8 cellular contexts compared by ENCODE assay signal in genomic region chr16:9047689-9048301, GRCh38. TPM values are rescaled to one million over a fixed set of nuclear protein-coding genes. Genes with fewer than 3 reads are reported as not detected.
DNase-seq lines count a peak whose midpoint lies in the region; ATAC-seq and TF ChIP-seq lines count a peak whose summit lies in the region.

No MANE protein-coding gene starts in this region.

- H3K27me3 ChIP-seq in BLaER1 treated with 17β-estradiol and CSF1 and Interleukin-3, amounts not matched to agents 10 nM and 100 nM: no peaks in the 10 kb centered on the region
- H3K27me3 ChIP-seq in skeletal muscle tissue (ENCODE audit: control insufficient read depth in 3 of 3, insufficient read depth in 3 of 3, low read length in 3 of 3): no peaks in the 10 kb centered on the region
- no peaks in the 10 kb centered on the region for H3K27me3 ChIP-seq in CD4-positive, alpha-beta T cell (ENCODE audit: control insufficient read depth, insufficient read depth, low read length)

- no peak for TF ChIP-seq CTCF in astrocyte of the spinal cord (IDR thresholded peaks at IDR 0.05; ENCODE audit: low read depth, low read length)
- TF ChIP-seq CTCF in CD4-positive, alpha-beta T cell (IDR thresholded peaks at IDR 0.05): no peak

- CTCF ChIA-PET in CD4-positive, alpha-beta T cell (lab: Charles Lee): no interaction called here

- no peaks in the 10 kb centered on the region for H3K4me1 Mint-ChIP-seq in CD4-positive, alpha-beta T cell (ENCODE audit: low read depth)

- H3K4me3 ChIP-seq in BLaER1 treated with 17β-estradiol and CSF1 and Interleukin-3, amounts not matched to agents 10 nM and 100 nM: no peak overlapping the region
- H3K4me3 ChIP-seq in astrocyte of the spinal cord (ENCODE audit: low read depth, low read length): no peak overlapping the region
- H3K4me3 ChIP-seq in skeletal muscle tissue (ENCODE audit: low read length in 3 of 3): peak overlapping the region in 1 of 3 donors; percentile 35

- H4K20me1 ChIP-seq in BLaER1 treated with 17β-estradiol and CSF1 and Interleukin-3, amounts not matched to agents 10 nM and 100 nM: no peaks in the 10 kb centered on the region; a peak in 1 of 22 replicates

- H3K27ac Mint-ChIP-seq in CD4-positive, alpha-beta T cell: no peak overlapping the region

- peak overlapping the region in 10 of 11 experiments; percentile 0 to 79 (median 56); a peak in 18 of 22 replicates for H3K27ac ChIP-seq in BLaER1 treated with 17β-estradiol and CSF1 and Interleukin-3, amounts not matched to agents 10 nM and 100 nM
- H3K27ac ChIP-seq in skeletal muscle tissue (ENCODE audit: low read depth, low read length): peak overlapping the region; percentile 91
- H3K27ac ChIP-seq in CD4-positive, alpha-beta T cell (ENCODE audit: low read depth, low read length): no peak overlapping the region

- intact Hi-C loops in CD4-positive, alpha-beta T cell (cut with DNase I, micrococcal nuclease): no loop called here

- H3K9me3 ChIP-seq in BLaER1 treated with 17β-estradiol and CSF1 and Interleukin-3, amounts not matched to agents 10 nM and 100 nM (replicated peaks in 1 of 11): peaks cover 4 to 11% (median 10%) of the 10 kb centered on the region in 11 experiments; a peak in 17 of 22 replicates
- H3K9me3 ChIP-seq in skeletal muscle tissue (ENCODE audit: control insufficient read depth in 3 of 3, low read length in 3 of 3): no peaks in the 10 kb centered on the region
- no peaks in the 10 kb centered on the region for H3K9me3 ChIP-seq in CD4-positive, alpha-beta T cell (ENCODE audit: control insufficient read depth, low read length)

- peak; percentile 77 for ATAC-seq in GM19463 (IDR thresholded peaks at IDR 0.05; ENCODE audit: unreplicated experiment)
- no peak for ATAC-seq in CD4-positive, alpha-beta T cell (ENCODE audit: poor library complexity)

- DNase-seq in HUDEP-2 (lab: John Stamatoyannopoulos, UW; ENCODE audit: unreplicated experiment in 76 of 76) (peak in 63 of 76 experiments; percentile 5 to 75 (median 40)), SKM-1 (lab: John Stamatoyannopoulos, UW; ENCODE audit: unreplicated experiment) (peak; percentile 73), astrocyte of the spinal cord (ENCODE audit: low read depth, low spot score) (peak; percentile 99), iPS DF 4.7 (ENCODE audit: extremely low read depth, low spot score) (peak; percentile 87)
- DNase-seq in CD4-positive, alpha-beta T cell: no peak

- H3K9me3 Mint-ChIP-seq in CD4-positive, alpha-beta T cell: peaks cover 5% of the 10 kb centered on the region

- H3K4me3 Mint-ChIP-seq in CD4-positive, alpha-beta T cell: no peak overlapping the region

- H3K36me3 Mint-ChIP-seq in CD4-positive, alpha-beta T cell (ENCODE audit: low read depth): no peaks in the 10 kb centered on the region

- H3K4me1 ChIP-seq in BLaER1 treated with 17β-estradiol and CSF1 and Interleukin-3, amounts not matched to agents 10 nM and 100 nM: peaks cover 13 to 25% (median 16%) of the 10 kb centered on the region in 10 experiments
- H3K4me1 ChIP-seq in skeletal muscle tissue (ENCODE audit: control insufficient read depth in 3 of 3, insufficient read depth in 3 of 3, low read length in 3 of 3): peaks cover 14 to 17% (median 15%) of the 10 kb centered on the region in 3 donors

- POLR2A ChIA-PET in CD4-positive, alpha-beta T cell (lab: Charles Lee): no interaction called here

- H3K36me3 ChIP-seq in BLaER1 treated with 17β-estradiol and CSF1 and Interleukin-3, amounts not matched to agents 10 nM and 100 nM: no peaks in the 10 kb centered on the region
- H3K36me3 ChIP-seq in skeletal muscle tissue (ENCODE audit: control insufficient read depth in 3 of 3, insufficient read depth in 3 of 3, low read length in 3 of 3): no peaks in the 10 kb centered on the region

- in situ Hi-C loops in astrocyte of the spinal cord (cut with HindIII; ENCODE audit: low sequenced_read_pairs): no loop called here

- peak overlapping the region; percentile 24 to 85 (median 79); a peak in 21 of 22 replicates for H3K4me2 ChIP-seq in BLaER1 treated with 17β-estradiol and CSF1 and Interleukin-3, amounts not matched to agents 10 nM and 100 nM

- no peaks in the 10 kb centered on the region for H3K27me3 Mint-ChIP-seq in CD4-positive, alpha-beta T cell

- peak overlapping the region in 6 of 11 experiments; percentile 27 to 61 (median 44); a peak in 10 of 22 replicates for H3K9ac ChIP-seq in BLaER1 treated with 17β-estradiol and CSF1 and Interleukin-3, amounts not matched to agents 10 nM and 100 nM
- H3K9ac ChIP-seq in skeletal muscle tissue (ENCODE audit: low read depth in 1 of 3, low read length in 3 of 3): peak overlapping the region; percentile 28 to 57 (median 33)

RNA-seq across cellular contexts. Expression of gene HAPSTR1, which starts 43.6 kb away (rescaled TPM):
- 51.7 TPM for total RNA-seq in skeletal muscle tissue
- total RNA-seq in CD4-positive, alpha-beta T cell: 100 to 1,000 TPM; 152 to 153 TPM

Comparison
In these comparisons a context has a peak if more than half of its experiments do, and no peak if none do; other contexts are left out.
1. DNase-seq: peak in HUDEP-2 (63 of 76), SKM-1 (single experiment), astrocyte of the spinal cord (single experiment) and iPS DF 4.7 (single experiment); none in CD4-positive, alpha-beta T cell (0 of 10).